Comparison of ENCODE assay signal across 17 cellular contexts in genomic region chr2:10428936-10429335, GRCh38. TPM values are rescaled to one million over a fixed set of nuclear protein-coding genes. Genes with fewer than 3 reads are reported as not detected.
DNase-seq lines count a peak whose midpoint lies in the region; ATAC-seq and TF ChIP-seq lines count a peak whose summit lies in the region.
"Had no signal": no experiment of that assay in that cellular context is flagged by ENCODE, and none has a peak within 500 bp of the region (broad histone marks: within the 10 kb centered on the region; RNA-seq: fewer than 3 reads in every experiment).

No MANE protein-coding gene starts in this region.

- H3K4me1 ChIP-seq in mucosa of descending colon (ENCODE audit: low read depth) (peaks cover 23% of the 10 kb centered on the region), upper lobe of left lung (peaks cover 11 to 15% (median 14%) of the 10 kb centered on the region in 4 donors)

- TF ChIP-seq EP300 in upper lobe of left lung (IDR thresholded peaks at IDR 0.05): no peak

- no peak for ATAC-seq in central memory CD8-positive, alpha-beta T cell (replicated peaks; ENCODE audit: extremely low read depth, poor library complexity, severe bottlenecking)
- ATAC-seq in mucosa of descending colon (peak; percentile 51), upper lobe of left lung (ENCODE audit: low FRiP score in 2 of 2) (no peak)
- ATAC-seq in stimulated activated effector memory CD8-positive, alpha-beta T cell treated with anti-CD3 and anti-CD28 coated beads, Interleukin-12 subunit alpha, Interleukin-12 subunit beta, amount 100 ng/mL, for 72 hours: no peak

- no peaks in the 10 kb centered on the region for H3K9me3 ChIP-seq in mucosa of descending colon
- no peaks in the 10 kb centered on the region for H3K9me3 ChIP-seq in upper lobe of left lung
- H3K9me3 ChIP-seq: BLaER1, Caco-2 had no signal

- H3K9me3 Mint-ChIP-seq in activated naive CD4-positive, alpha-beta T cell treated with anti-CD3 and anti-CD28 coated beads, Interleukin-2, amount 50 U/mL, for 24 hours: no peaks in the 10 kb centered on the region
- no peaks in the 10 kb centered on the region for H3K9me3 Mint-ChIP-seq in activated naive CD4-positive, alpha-beta T cell treated with anti-CD3 and anti-CD28 coated beads for 36 hours
- no peaks in the 10 kb centered on the region for H3K9me3 Mint-ChIP-seq in central memory CD8-positive, alpha-beta T cell
- H3K9me3 Mint-ChIP-seq in stimulated activated effector memory CD8-positive, alpha-beta T cell treated with anti-CD3 and anti-CD28 coated beads, Interleukin-12 subunit alpha, Interleukin-12 subunit beta, amount 100 ng/mL, for 72 hours: no peaks in the 10 kb centered on the region
- H3K9me3 Mint-ChIP-seq: CD8-positive, alpha-beta memory T cell had no signal

- no peak overlapping the region for H3K27ac ChIP-seq in upper lobe of left lung
- H3K27ac ChIP-seq: BLaER1, GM23248 had no signal

- H3K27me3 ChIP-seq in upper lobe of left lung: no peaks in the 10 kb centered on the region

- no peak for TF ChIP-seq POLR2A in upper lobe of left lung (IDR thresholded peaks at IDR 0.05)

- WGBS in upper lobe of left lung, 2 donors: 91 to 100% methylated on average over 2 to 3 of the region's 3 CpGs

- CTCF ChIA-PET in activated naive CD4-positive, alpha-beta T cell treated with anti-CD3 and anti-CD28 coated beads for 36 hours (lab: Charles Lee): interaction anchor here (1.9 kb wide), 1 partner anchor 357 kb away, joined by 7 read pairs; no protein-coding TSS in a partner anchor

- H3K36me3 ChIP-seq in mucosa of descending colon (ENCODE audit: low read depth): no peaks in the 10 kb centered on the region
- peaks cover 9 to 45% (median 34%) of the 10 kb centered on the region in 4 donors for H3K36me3 ChIP-seq in upper lobe of left lung
- H3K36me3 ChIP-seq: BLaER1 had no signal

- H3K4me3 Mint-ChIP-seq in activated naive CD4-positive, alpha-beta T cell treated with anti-CD3 and anti-CD28 coated beads, Interleukin-2, amount 50 U/mL, for 24 hours: no peak overlapping the region
- H3K4me3 Mint-ChIP-seq in activated naive CD4-positive, alpha-beta T cell treated with anti-CD3 and anti-CD28 coated beads for 36 hours: no peak overlapping the region
- no peak overlapping the region for H3K4me3 Mint-ChIP-seq in central memory CD8-positive, alpha-beta T cell
- H3K4me3 Mint-ChIP-seq in stimulated activated effector memory CD8-positive, alpha-beta T cell treated with anti-CD3 and anti-CD28 coated beads, Interleukin-12 subunit alpha, Interleukin-12 subunit beta, amount 100 ng/mL, for 72 hours: no peak overlapping the region

- H3K36me3 Mint-ChIP-seq in activated naive CD4-positive, alpha-beta T cell treated with anti-CD3 and anti-CD28 coated beads, Interleukin-2, amount 50 U/mL, for 24 hours: peaks cover 5% of the 10 kb centered on the region
- H3K36me3 Mint-ChIP-seq in activated naive CD4-positive, alpha-beta T cell treated with anti-CD3 and anti-CD28 coated beads for 36 hours (ENCODE audit: low read depth): peaks cover 9% of the 10 kb centered on the region
- H3K36me3 Mint-ChIP-seq in central memory CD8-positive, alpha-beta T cell (ENCODE audit: insufficient read depth): peaks cover 13% of the 10 kb centered on the region
- H3K36me3 Mint-ChIP-seq in stimulated activated effector memory CD8-positive, alpha-beta T cell treated with anti-CD3 and anti-CD28 coated beads, Interleukin-12 subunit alpha, Interleukin-12 subunit beta, amount 100 ng/mL, for 72 hours: peaks cover 66% of the 10 kb centered on the region

- no peak for DNase-seq in activated naive CD4-positive, alpha-beta T cell treated with anti-CD3 and anti-CD28 coated beads for 36 hours
- DNase-seq in central memory CD8-positive, alpha-beta T cell (ENCODE audit: low spot score in 2 of 2): no peak
- peak in 2 of 3 donors; percentile 39 to 42 for DNase-seq in mucosa of descending colon
- no peak for DNase-seq in stimulated activated effector memory CD8-positive, alpha-beta T cell treated with anti-CD3 and anti-CD28 coated beads, Interleukin-12 subunit alpha, Interleukin-12 subunit beta, amount 100 ng/mL, for 72 hours (ENCODE audit: low spot score in 2 of 2)
- no peak for DNase-seq in dedifferentiated amniotic fluid mesenchymal stem cell (ENCODE audit: extremely low spot score)
- DNase-seq in upper lobe of left lung: no peak
- DNase-seq in NCI-H2029 (lab: John Stamatoyannopoulos, UW): no peak
- DNase-seq: 8988T; AML-193; Caco-2; CD8-positive, alpha-beta memory T cell; DND-41; GDM1; GM23248; H7 had no signal

- peaks cover 6% of the 10 kb centered on the region for H3K27me3 Mint-ChIP-seq in activated naive CD4-positive, alpha-beta T cell treated with anti-CD3 and anti-CD28 coated beads, Interleukin-2, amount 50 U/mL, for 24 hours
- peaks cover 9% of the 10 kb centered on the region for H3K27me3 Mint-ChIP-seq in activated naive CD4-positive, alpha-beta T cell treated with anti-CD3 and anti-CD28 coated beads for 36 hours (ENCODE audit: low read depth)
- no peaks in the 10 kb centered on the region for H3K27me3 Mint-ChIP-seq in central memory CD8-positive, alpha-beta T cell

- intact Hi-C loops in activated naive CD4-positive, alpha-beta T cell treated with anti-CD3 and anti-CD28 coated beads for 36 hours (cut with micrococcal nuclease): no loop called here
- intact Hi-C loops in mucosa of descending colon (cut with DNase I, micrococcal nuclease): no loop called here

- TF ChIP-seq CTCF in mucosa of descending colon (IDR thresholded peaks at IDR 0.05) (no peak), upper lobe of left lung (IDR thresholded peaks at IDR 0.05) (no peak)

- H3K4me3 ChIP-seq in mucosa of descending colon: no peak overlapping the region
- H3K4me3 ChIP-seq in upper lobe of left lung: no peak overlapping the region
- H3K4me3 ChIP-seq: BLaER1, GM23248 had no signal

- H3K27ac Mint-ChIP-seq in activated naive CD4-positive, alpha-beta T cell treated with anti-CD3 and anti-CD28 coated beads, Interleukin-2, amount 50 U/mL, for 24 hours: peak overlapping the region; percentile 1
- no peak overlapping the region for H3K27ac Mint-ChIP-seq in activated naive CD4-positive, alpha-beta T cell treated with anti-CD3 and anti-CD28 coated beads for 36 hours
- peak overlapping the region; percentile 56 for H3K27ac Mint-ChIP-seq in central memory CD8-positive, alpha-beta T cell (ENCODE audit: low read depth)
- peak overlapping the region; percentile 83 for H3K27ac Mint-ChIP-seq in stimulated activated effector memory CD8-positive, alpha-beta T cell treated with anti-CD3 and anti-CD28 coated beads, Interleukin-12 subunit alpha, Interleukin-12 subunit beta, amount 100 ng/mL, for 72 hours

- H3K4me1 Mint-ChIP-seq in activated naive CD4-positive, alpha-beta T cell treated with anti-CD3 and anti-CD28 coated beads, Interleukin-2, amount 50 U/mL, for 24 hours: peaks cover 4% of the 10 kb centered on the region
- H3K4me1 Mint-ChIP-seq in activated naive CD4-positive, alpha-beta T cell treated with anti-CD3 and anti-CD28 coated beads for 36 hours (ENCODE audit: low read depth): peaks cover 6% of the 10 kb centered on the region
- peaks cover 13% of the 10 kb centered on the region for H3K4me1 Mint-ChIP-seq in central memory CD8-positive, alpha-beta T cell
- H3K4me1 Mint-ChIP-seq in stimulated activated effector memory CD8-positive, alpha-beta T cell treated with anti-CD3 and anti-CD28 coated beads, Interleukin-12 subunit alpha, Interleukin-12 subunit beta, amount 100 ng/mL, for 72 hours: peaks cover 20% of the 10 kb centered on the region

RNA-seq across cellular contexts. Expression of gene ODC1, which starts 19.2 kb away (rescaled TPM):
- total RNA-seq in activated naive CD4-positive, alpha-beta T cell treated with anti-CD3 and anti-CD28 coated beads for 36 hours: 100 to 1,000 TPM; 174 to 177 TPM
- total RNA-seq in mucosa of descending colon (10 to 100 TPM; 32.2 to 60.2 (median 35.7) TPM), upper lobe of left lung (100 to 1,000 TPM in 1 of 6 donors, 10 to 100 TPM in 4, 1 to 10 TPM in 1; 3.1 to 223 (median 46.0) TPM)

Comparison
In these comparisons a context has a peak if more than half of its experiments do, and no peak if none do; other contexts are left out.
1. DNase-seq: peak in mucosa of descending colon (2 of 3); none in activated naive CD4-positive, alpha-beta T cell treated with anti-CD3 and anti-CD28 coated beads for 36 hours (single experiment), central memory CD8-positive, alpha-beta T cell (0 of 2), stimulated activated effector memory CD8-positive, alpha-beta T cell treated with anti-CD3 and anti-CD28 coated beads, Interleukin-12 subunit alpha, Interleukin-12 subunit beta, amount 100 ng/mL, for 72 hours (0 of 2), dedifferentiated amniotic fluid mesenchymal stem cell (single experiment), upper lobe of left lung (0 of 2) and NCI-H2029 (single experiment).